8 cellular contexts compared by ENCODE assay signal in the genomic region with DNA sequence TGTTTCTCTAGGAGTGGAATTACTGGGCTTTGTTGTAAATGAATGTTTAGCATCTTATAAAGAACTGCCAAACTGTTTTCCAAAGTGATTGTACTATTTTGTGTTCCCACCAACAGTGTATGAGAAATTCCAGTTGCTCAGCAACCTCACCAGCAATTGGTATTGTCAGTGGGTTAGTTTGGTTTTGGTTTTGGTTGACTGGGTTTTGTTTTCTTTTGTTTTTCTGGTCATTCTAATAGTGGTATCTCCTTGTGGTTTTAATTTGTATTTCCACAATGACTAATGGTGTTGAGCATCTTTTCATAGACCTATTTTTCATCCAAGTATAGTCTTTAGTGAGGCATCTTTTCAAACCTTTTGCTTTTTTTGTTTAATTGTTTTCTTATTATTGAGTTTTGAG. TPM values are rescaled to one million over a fixed set of nuclear protein-coding genes. Genes with fewer than 3 reads are reported as not detected.
DNase-seq lines count a peak whose midpoint lies in the region; ATAC-seq and TF ChIP-seq lines count a peak whose summit lies in the region.

No MANE protein-coding gene starts in this region.

- no peaks in the 10 kb centered on the region for H3K27me3 Mint-ChIP-seq in CD4-positive, alpha-beta memory T cell

- ATAC-seq in GM18517 (IDR thresholded peaks at IDR 0.05; ENCODE audit: unreplicated experiment) = peak; percentile 98
- 0 out of 3 replicates have a peak, but pooled peaks have one; percentile 12 for ATAC-seq in RWPE2 (ENCODE audit: low read depth)
- peak; percentile 17 for ATAC-seq in mucosa of descending colon

- H3K27ac Mint-ChIP-seq in CD4-positive, alpha-beta memory T cell = no peak overlapping the region

- CTCF ChIA-PET in HEK293 (lab: Yijun Ruan, JAX) = no interaction called here
- CTCF ChIA-PET in CD4-positive, alpha-beta memory T cell (lab: Charles Lee; ENCODE audit: partially characterized antibody) = no interaction called here

- TF ChIP-seq CTCF in HEK293 (tag by site-specific recombination; IDR thresholded peaks at IDR 0.05) (no peak), RWPE2 (IDR thresholded peaks at IDR 0.05; ENCODE audit: poor library complexity, severe bottlenecking) (no peak), mucosa of descending colon (IDR thresholded peaks at IDR 0.05) (no peak)

- DNase-seq in RWPE2 (ENCODE audit: low spot score) = no peak
- no peak for DNase-seq in mucosa of descending colon
- no peak for DNase-seq in Kasumi-1 (lab: John Stamatoyannopoulos, UW)
- no peak for DNase-seq in CD4-positive, alpha-beta memory T cell
- no peak for DNase-seq in activated CD8-positive, alpha-beta memory T cell treated with anti-CD3 and anti-CD28 coated beads, Interleukin-2, amount 50 U/mL, for 48 hours
- no peak for DNase-seq in COLO829 (ENCODE audit: low spot score)

- H3K36me3 ChIP-seq in HEK293 (ENCODE audit: control insufficient read depth in 2 of 2, insufficient read depth in 1 of 2, low read length in 2 of 2) (no peaks in the 10 kb centered on the region), RWPE2 (ENCODE audit: low read depth) (no peaks in the 10 kb centered on the region), mucosa of descending colon (ENCODE audit: low read depth) (no peaks in the 10 kb centered on the region)
- no peaks in the 10 kb centered on the region for H3K36me3 ChIP-seq in CD4-positive, alpha-beta memory T cell (ENCODE audit: insufficient read depth, low read length)

- H3K9me3 Mint-ChIP-seq in CD4-positive, alpha-beta memory T cell = no peaks in the 10 kb centered on the region

- no peaks in the 10 kb centered on the region for H3K9me3 ChIP-seq in HEK293 (ENCODE audit: control insufficient read depth, insufficient read depth, low read depth, low read length)
- H3K9me3 ChIP-seq in RWPE2 (ENCODE audit: severe bottlenecking) = no peaks in the 10 kb centered on the region
- H3K9me3 ChIP-seq in mucosa of descending colon = no peaks in the 10 kb centered on the region
- no peaks in the 10 kb centered on the region for H3K9me3 ChIP-seq in CD4-positive, alpha-beta memory T cell (ENCODE audit: control insufficient read depth in 1 of 2, low read length in 2 of 2)

- intact Hi-C loops in mucosa of descending colon (cut with DNase I, micrococcal nuclease) = no loop called here
- intact Hi-C loops in CD4-positive, alpha-beta memory T cell (cut with micrococcal nuclease) = no loop called here

- H3K36me3 Mint-ChIP-seq in CD4-positive, alpha-beta memory T cell = no peaks in the 10 kb centered on the region

- H3K4me3 ChIP-seq in HEK293 (ENCODE audit: low read depth, low read length) (no peak overlapping the region), RWPE2 (ENCODE audit: severe bottlenecking) (no peak overlapping the region), mucosa of descending colon (no peak overlapping the region)
- no peak overlapping the region for H3K4me3 ChIP-seq in CD4-positive, alpha-beta memory T cell (ENCODE audit: low read length in 2 of 2)

- no peak overlapping the region for H3K4me3 Mint-ChIP-seq in CD4-positive, alpha-beta memory T cell

- peaks cover 3 to 10% (median 6%) of the 10 kb centered on the region in 4 donors for H3K4me1 Mint-ChIP-seq in CD4-positive, alpha-beta memory T cell

- no peaks in the 10 kb centered on the region for H3K27me3 ChIP-seq in RWPE2 (ENCODE audit: insufficient read depth, poor library complexity, severe bottlenecking)
- no peaks in the 10 kb centered on the region for H3K27me3 ChIP-seq in CD4-positive, alpha-beta memory T cell (ENCODE audit: insufficient read depth, low read length)

- no peak overlapping the region for H3K27ac ChIP-seq in HEK293 (ENCODE audit: extremely low read depth, low read depth, low read length)
- H3K27ac ChIP-seq in RWPE2 (ENCODE audit: poor library complexity, severe bottlenecking) = no peak overlapping the region
- no peak overlapping the region for H3K27ac ChIP-seq in CD4-positive, alpha-beta memory T cell (ENCODE audit: low read depth, low read length)

- POLR2A ChIA-PET in HEK293 (lab: Yijun Ruan, JAX) = no interaction called here
- POLR2A ChIA-PET in CD4-positive, alpha-beta memory T cell (lab: Charles Lee; ENCODE audit: partially characterized antibody) = no interaction called here

- H3K4me1 ChIP-seq in HEK293 (ENCODE audit: control insufficient read depth, insufficient read depth, low read length) (no peaks in the 10 kb centered on the region), RWPE2 (ENCODE audit: insufficient read depth, poor library complexity, severe bottlenecking) (no peaks in the 10 kb centered on the region), mucosa of descending colon (ENCODE audit: low read depth) (no peaks in the 10 kb centered on the region)
- no peaks in the 10 kb centered on the region for H3K4me1 ChIP-seq in CD4-positive, alpha-beta memory T cell (ENCODE audit: insufficient read depth, low read length)

TF ChIP-seq in HEK293, 187 proteins besides CTCF, POLR2A, EP300 and RAD21:
- TF ChIP-seq ZNF555 (tag by site-specific recombination; conservative IDR thresholded peaks at IDR 0.05) = no peak
- TF ChIP-seq, protein P1, sequence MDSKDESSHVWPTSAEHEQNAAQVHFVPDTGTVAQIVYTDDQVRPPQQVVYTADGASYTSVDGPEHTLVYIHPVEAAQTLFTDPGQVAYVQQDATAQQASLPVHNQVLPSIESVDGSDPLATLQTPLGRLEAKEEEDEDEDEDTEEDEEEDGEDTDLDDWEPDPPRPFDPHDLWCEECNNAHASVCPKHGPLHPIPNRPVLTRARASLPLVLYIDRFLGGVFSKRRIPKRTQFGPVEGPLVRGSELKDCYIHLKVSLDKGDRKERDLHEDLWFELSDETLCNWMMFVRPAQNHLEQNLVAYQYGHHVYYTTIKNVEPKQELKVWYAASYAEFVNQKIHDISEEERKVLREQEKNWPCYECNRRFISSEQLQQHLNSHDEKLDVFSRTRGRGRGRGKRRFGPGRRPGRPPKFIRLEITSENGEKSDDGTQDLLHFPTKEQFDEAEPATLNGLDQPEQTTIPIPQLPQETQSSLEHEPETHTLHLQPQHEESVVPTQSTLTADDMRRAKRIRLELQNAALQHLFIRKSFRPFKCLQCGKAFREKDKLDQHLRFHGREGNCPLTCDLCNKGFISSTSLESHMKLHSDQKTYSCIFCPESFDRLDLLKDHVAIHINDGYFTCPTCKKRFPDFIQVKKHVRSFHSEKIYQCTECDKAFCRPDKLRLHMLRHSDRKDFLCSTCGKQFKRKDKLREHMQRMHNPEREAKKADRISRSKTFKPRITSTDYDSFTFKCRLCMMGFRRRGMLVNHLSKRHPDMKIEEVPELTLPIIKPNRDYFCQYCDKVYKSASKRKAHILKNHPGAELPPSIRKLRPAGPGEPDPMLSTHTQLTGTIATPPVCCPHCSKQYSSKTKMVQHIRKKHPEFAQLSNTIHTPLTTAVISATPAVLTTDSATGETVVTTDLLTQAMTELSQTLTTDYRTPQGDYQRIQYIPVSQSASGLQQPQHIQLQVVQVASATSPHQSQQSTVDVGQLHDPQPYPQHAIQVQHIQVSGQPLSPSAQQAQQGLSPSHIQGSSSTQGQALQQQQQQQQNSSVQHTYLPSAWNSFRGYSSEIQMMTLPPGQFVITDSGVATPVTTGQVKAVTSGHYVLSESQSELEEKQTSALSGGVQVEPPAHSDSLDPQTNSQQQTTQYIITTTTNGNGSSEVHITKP (tag by site-specific recombination; IDR thresholded peaks at IDR 0.05) = peak; percentile 63

RNA-seq across cellular contexts. Expression of a gene that starts 27.1 kb away (rescaled TPM):
- total RNA-seq in mucosa of descending colon = 10 to 100 TPM in 2 of 3 donors, 1 to 10 TPM in 1; 8.9 to 37.0 (median 17.1) TPM
- not detected for total RNA-seq in CD4-positive, alpha-beta memory T cell
- polyA plus RNA-seq in CD4-positive, alpha-beta memory T cell = under 1 TPM in 1 of 2 donors, not detected in 1; 0.32 TPM

Comparison
In these comparisons a context has a peak if more than half of its experiments do, and no peak if none do; other contexts are left out.
1. ATAC-seq: peak in every context shown above with its lines; median percentile 98 in GM18517; 17 in mucosa of descending colon; 12 in RWPE2.
2. RNA of a gene that starts 27.1 kb away (total RNA-seq): 8.9 to 37.0 TPM in mucosa of descending colon; not detected in CD4-positive, alpha-beta memory T cell; every median in the first group is over 4 times any median in the second.